14 cellular contexts compared by ENCODE assay signal in genomic region chr17:5545051-5545987, GRCh38. TPM values are rescaled to one million over a fixed set of nuclear protein-coding genes. Genes with fewer than 3 reads are reported as not detected.
DNase-seq lines count a peak whose midpoint lies in the region; ATAC-seq lines count a peak whose summit lies in the region.
"Had no signal": no experiment of that assay in that cellular context is flagged by ENCODE, and none has a peak within 500 bp of the region (broad histone marks: within the 10 kb centered on the region; RNA-seq: fewer than 3 reads in every experiment).

No MANE protein-coding gene starts in this region.

- H3K4me1 Mint-ChIP-seq in CD4-positive, CD25-positive, alpha-beta regulatory T cell, result peaks cover 17 to 34% (median 19%) of the 10 kb centered on the region in 4 donors

- WGBS in mesendoderm (ENCODE audit: extremely low coverage, insufficient coverage, low lambda C conversion rate), result no CpG with 5 or more reads among the region's 9 CpGs

- H3K36me3 Mint-ChIP-seq in CD4-positive, CD25-positive, alpha-beta regulatory T cell, result peaks cover 64% of the 10 kb centered on the region
- H3K36me3 Mint-ChIP-seq: WTC11 had no signal

- no peak overlapping the region for H2BK15ac ChIP-seq in mesendoderm (replicated peaks; ENCODE audit: low read depth)

- no peak for ATAC-seq in CD4-positive, CD25-positive, alpha-beta regulatory T cell (ENCODE audit: low read depth in 2 of 2)
- ATAC-seq: gastroesophageal sphincter, WTC11 had no signal

- H3K27me3 Mint-ChIP-seq in CD4-positive, CD25-positive, alpha-beta regulatory T cell, result peaks cover 5% of the 10 kb centered on the region

- no peaks in the 10 kb centered on the region for H3K9me3 ChIP-seq in CD4-positive, CD25-positive, alpha-beta regulatory T cell (ENCODE audit: control insufficient read depth in 2 of 2, low read length in 2 of 2)
- H3K9me3 ChIP-seq in SJSA1 (replicated peaks), result no peaks in the 10 kb centered on the region
- H3K9me3 ChIP-seq: gastroesophageal sphincter, upper lobe of left lung had no signal

- H3K27me3 ChIP-seq in CD4-positive, CD25-positive, alpha-beta regulatory T cell (ENCODE audit: control insufficient read depth, insufficient read depth, low read length), result no peaks in the 10 kb centered on the region
- H3K27me3 ChIP-seq in SJSA1 (replicated peaks) (no peaks in the 10 kb centered on the region), mesendoderm (ENCODE audit: insufficient read depth, low read length, poor library complexity) (no peaks in the 10 kb centered on the region)
- H3K27me3 ChIP-seq: gastroesophageal sphincter, upper lobe of left lung had no signal

- H3K4me1 ChIP-seq in CD4-positive, CD25-positive, alpha-beta regulatory T cell (ENCODE audit: control insufficient read depth, insufficient read depth, low read length, poor library complexity, severe bottlenecking), result no peaks in the 10 kb centered on the region
- H3K4me1 ChIP-seq in SJSA1 (replicated peaks) (peaks cover 16% of the 10 kb centered on the region), mesendoderm (ENCODE audit: control insufficient read depth, low read depth, low read length) (peaks cover 5% of the 10 kb centered on the region)
- H3K4me1 ChIP-seq: gastroesophageal sphincter, upper lobe of left lung had no signal

- no peak overlapping the region for H3K4me3 Mint-ChIP-seq in CD4-positive, CD25-positive, alpha-beta regulatory T cell
- H3K4me3 Mint-ChIP-seq: endodermal cell, WTC11 had no signal

- peaks cover 93% of the 10 kb centered on the region for H3K36me3 ChIP-seq in CD4-positive, CD25-positive, alpha-beta regulatory T cell (ENCODE audit: control insufficient read depth, insufficient read depth, low read length)
- H3K36me3 ChIP-seq in SJSA1 (no peaks in the 10 kb centered on the region), mesendoderm (ENCODE audit: control insufficient read depth, insufficient read depth, low read length) (no peaks in the 10 kb centered on the region)

- no peak overlapping the region for H3K4ac ChIP-seq in mesendoderm (ENCODE audit: low read depth, low read length)

- H2BK120ac ChIP-seq in mesendoderm (ENCODE audit: low read depth, low read length), result no peak overlapping the region

- peak overlapping the region; percentile 43 for H3K56ac ChIP-seq in mesendoderm (ENCODE audit: low read length)

- H3K27ac Mint-ChIP-seq in CD4-positive, CD25-positive, alpha-beta regulatory T cell, result peak overlapping the region; percentile 26 to 93 (median 70)
- H3K27ac Mint-ChIP-seq: endodermal cell, WTC11 had no signal

- H3K4me2 ChIP-seq in mesendoderm (ENCODE audit: low read length), result no peak overlapping the region
- H3K4me2 ChIP-seq: KMS-11 had no signal

- no peak for DNase-seq in CD4-positive, CD25-positive, alpha-beta regulatory T cell
- DNase-seq in DMS 273 (lab: John Stamatoyannopoulos, UW; ENCODE audit: unreplicated experiment) (peak; percentile 77), SJSA1 (ENCODE audit: low read depth in 1 of 2, low spot score in 2 of 2) (peak; percentile 58 to 72), mesendoderm (peak; percentile 6), CD1c-positive myeloid dendritic cell (ENCODE audit: extremely low spot score) (no peak), globus pallidus (ENCODE audit: low spot score) (no peak), occipital lobe (lab: John Stamatoyannopoulos, UW) (no peak)
- DNase-seq: endodermal cell, NCI-H1417 treated with DMSO at 0.1 percent for 48 hours, NCI-H446, upper lobe of left lung had no signal

- no peak overlapping the region for H4K5ac ChIP-seq in mesendoderm (ENCODE audit: low read length)

- H3K18ac ChIP-seq in mesendoderm (ENCODE audit: low read length), result no peak overlapping the region

- no peaks in the 10 kb centered on the region for H3K79me2 ChIP-seq in mesendoderm (ENCODE audit: control insufficient read depth, insufficient read depth, low read length)

- H3K4me3 ChIP-seq in CD4-positive, CD25-positive, alpha-beta regulatory T cell (ENCODE audit: low read depth, low read length), result no peak overlapping the region
- H3K4me3 ChIP-seq in SJSA1 (no peak overlapping the region), mesendoderm (ENCODE audit: low read length) (no peak overlapping the region)
- H3K4me3 ChIP-seq: gastroesophageal sphincter, upper lobe of left lung had no signal

- no peak overlapping the region for H4K8ac ChIP-seq in mesendoderm (ENCODE audit: low read depth, low read length)

- H2BK5ac ChIP-seq in mesendoderm (ENCODE audit: low read length), result no peak overlapping the region

- no peak overlapping the region for H3K9ac ChIP-seq in mesendoderm (ENCODE audit: low read length)
- H3K9ac ChIP-seq: KMS-11 had no signal

- H3K79me1 ChIP-seq in mesendoderm (ENCODE audit: low read length), result no peaks in the 10 kb centered on the region

- H3K23ac ChIP-seq in mesendoderm (ENCODE audit: low read length), result no peak overlapping the region

- H3K27ac ChIP-seq in CD4-positive, CD25-positive, alpha-beta regulatory T cell (ENCODE audit: insufficient read depth, low read length, poor library complexity, severe bottlenecking), result no peak overlapping the region
- H3K27ac ChIP-seq in SJSA1 (no peak overlapping the region), mesendoderm (ENCODE audit: low read depth, low read length) (no peak overlapping the region)
- H3K27ac ChIP-seq: gastroesophageal sphincter, KMS-11, upper lobe of left lung had no signal

- H2AK5ac ChIP-seq in mesendoderm (ENCODE audit: low read length), result no peak overlapping the region

- no peaks in the 10 kb centered on the region for H3K9me3 Mint-ChIP-seq in CD4-positive, CD25-positive, alpha-beta regulatory T cell
- H3K9me3 Mint-ChIP-seq: endodermal cell, WTC11 had no signal

RNA-seq across cellular contexts. Expression of gene NLRP1, which starts 39.0 kb away (rescaled TPM):
- total RNA-seq in CD4-positive, CD25-positive, alpha-beta regulatory T cell, result 279 TPM
- polyA plus RNA-seq in CD4-positive, CD25-positive, alpha-beta regulatory T cell, result 10 to 100 TPM; 25.5 to 33.2 (median 30.7) TPM
- 48.2 and 49.3 TPM in 2 replicates for total RNA-seq in SJSA1 (2014; rRNA removed; shearing (Covaris generic))
- polyA plus RNA-seq in mesendoderm (2013, experiment 1 of 2), result 1.7 TPM
- 1.4 TPM for polyA plus RNA-seq in mesendoderm (2013, experiment 2 of 2)
- total RNA-seq in occipital lobe, result 84.5 TPM

RNA-seq across cellular contexts. Expression of gene MIS12, which starts 59.0 kb away (rescaled TPM):
- 16.5 TPM for total RNA-seq in CD4-positive, CD25-positive, alpha-beta regulatory T cell
- 10 to 100 TPM in 3 of 4 donors, 1 to 10 TPM in 1; 9.8 to 19.6 (median 12.7) TPM for polyA plus RNA-seq in CD4-positive, CD25-positive, alpha-beta regulatory T cell
- total RNA-seq in SJSA1 (2014; rRNA removed; shearing (Covaris generic)), result 31.1 and 46.3 TPM in 2 replicates
- polyA plus RNA-seq in mesendoderm (2013, experiment 1 of 2), result 25.0 TPM
- polyA plus RNA-seq in mesendoderm (2013, experiment 2 of 2), result 23.5 TPM
- total RNA-seq in occipital lobe, result 18.2 TPM

RNA-seq across cellular contexts. Expression of gene DERL2, which starts 59.3 kb away (rescaled TPM):
- 70.0 TPM for total RNA-seq in CD4-positive, CD25-positive, alpha-beta regulatory T cell
- 10 to 100 TPM; 73.2 to 95.0 (median 78.7) TPM for polyA plus RNA-seq in CD4-positive, CD25-positive, alpha-beta regulatory T cell
- total RNA-seq in SJSA1 (2014; rRNA removed; shearing (Covaris generic)), result 35.4 and 78.9 TPM in 2 replicates
- polyA plus RNA-seq in mesendoderm (2013, experiment 1 of 2), result 33.1 TPM
- 34.2 TPM for polyA plus RNA-seq in mesendoderm (2013, experiment 2 of 2)
- total RNA-seq in occipital lobe, result 56.3 TPM

Comparison
In these comparisons a context has a peak if more than half of its experiments do, and no peak if none do; other contexts are left out.
1. DNase-seq: peak in DMS 273 (single experiment), SJSA1 (2 of 2) and mesendoderm (single experiment); none in CD4-positive, CD25-positive, alpha-beta regulatory T cell (0 of 3), CD1c-positive myeloid dendritic cell (single experiment), globus pallidus (single experiment) and occipital lobe (single experiment).